ENCODE assay signal across 18 cellular contexts in the genomic region with DNA sequence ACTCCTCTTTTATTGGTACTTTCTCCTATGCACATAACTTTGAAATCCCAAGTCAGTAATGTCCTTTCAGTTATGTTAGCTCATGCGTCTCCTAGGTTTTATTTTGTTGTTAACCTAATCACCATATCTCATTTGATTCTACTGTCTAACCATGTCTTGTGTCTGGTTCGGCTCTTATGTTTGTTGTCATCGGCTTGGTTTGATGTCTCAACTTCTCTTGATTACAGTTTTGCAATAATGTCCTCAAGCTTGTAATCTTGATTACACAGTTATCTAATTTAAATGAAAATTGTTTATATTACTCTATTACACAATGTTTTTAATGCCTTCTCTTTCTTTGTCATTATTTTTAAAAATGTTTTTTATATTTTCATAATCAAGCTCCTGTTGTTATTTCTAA.
"Had no signal": no experiment of that assay in that cellular context is flagged by ENCODE, and none has a peak within 500 bp of the region (broad histone marks: within the 10 kb centered on the region; RNA-seq: fewer than 3 reads in every experiment).

No MANE protein-coding gene starts in this region.

- DNase-seq: cortex of kidney; dorsolateral prefrontal cortex; effector CD8-positive, alpha-beta T cell; glutamatergic neuron; islet precursor cell; natural killer cell; posterior cingulate gyrus; sigmoid colon; stimulated activated CD4-positive, alpha-beta T cell treated with anti-CD3 and anti-CD28 coated beads, Interleukin-12 subunit alpha, Interleukin-12 subunit beta, amount 100 ng/mL, for 4 hours; stimulated activated naive CD4-positive, alpha-beta T cell; stomach; substantia nigra; transverse colon had no signal

- H3K4me1 ChIP-seq: transverse colon had no signal

- H3K4me3 ChIP-seq: dorsolateral prefrontal cortex, gastroesophageal sphincter, sigmoid colon, skin epidermis, stomach, thoracic aorta, transverse colon had no signal

- H3K27ac ChIP-seq: dorsolateral prefrontal cortex, skin epidermis, stomach, thoracic aorta had no signal

- H3K27me3 ChIP-seq: dorsolateral prefrontal cortex, gastroesophageal sphincter, sigmoid colon, stomach, transverse colon had no signal

- ATAC-seq: esophagus mucosa, left lobe of liver, natural killer cell had no signal

- H3K9me3 ChIP-seq: gastroesophageal sphincter, sigmoid colon, stomach, thoracic aorta, transverse colon had no signal

- H3K36me3 ChIP-seq: gastroesophageal sphincter, sigmoid colon, stomach, thoracic aorta, transverse colon had no signal
